ENCODE assay signal across 9 cellular contexts in the genomic region with DNA sequence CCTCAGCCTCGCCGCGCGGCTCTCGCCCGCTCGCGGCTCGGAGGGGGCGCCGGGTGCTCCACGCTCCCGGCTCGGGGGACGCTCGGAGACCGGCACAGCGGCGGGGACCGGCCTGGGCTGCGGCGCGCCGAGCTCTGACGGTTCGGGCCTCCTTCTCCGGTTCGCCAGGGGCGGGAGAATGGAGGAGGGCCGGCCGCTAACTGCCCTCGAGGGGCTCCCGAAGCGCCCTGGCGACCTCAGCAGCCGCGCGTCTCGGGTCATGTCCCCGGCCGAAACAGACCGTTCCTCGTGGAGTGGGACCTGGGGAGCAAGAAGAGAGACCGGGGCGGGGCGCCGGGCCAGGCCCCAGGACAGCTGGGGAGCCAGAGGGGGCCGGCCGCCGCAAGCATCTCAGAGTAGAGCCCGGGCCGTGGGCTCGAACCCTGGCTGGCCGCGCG. TPM values are rescaled to one million over a fixed set of nuclear protein-coding genes. Genes with fewer than 3 reads are reported as not detected.
A peak's percentile ranks its signal among the peaks of the same experiment; 100 is the strongest.
DNase-seq lines count a peak whose midpoint lies in the region; ATAC-seq and TF ChIP-seq lines count a peak whose summit lies in the region.
"Had no signal": no experiment of that assay in that cellular context is flagged by ENCODE, and none has a peak within 500 bp of the region (broad histone marks: within the 10 kb centered on the region; RNA-seq: fewer than 3 reads in every experiment).

No MANE protein-coding gene starts in this region.

- DNase-seq in PC-3 (no peak), right atrium auricular region (ENCODE audit: low spot score) (no peak), smooth muscle cell (lab: John Stamatoyannopoulos, UW; ENCODE audit: unreplicated experiment) (no peak), NCI-H187 treated with DMSO at 0.1 percent for 48 hours (lab: John Stamatoyannopoulos, UW) (no peak)

- H3K4me3 ChIP-seq in PC-3 (ENCODE audit: low read length) (no peak overlapping the region), right atrium auricular region (peak overlapping the region; percentile 31 to 57), smooth muscle cell (peak overlapping the region; percentile 54)

- H3K9me2 ChIP-seq in PC-3 (replicated peaks; ENCODE audit: low read length): no peaks in the 10 kb centered on the region

- H3K9ac ChIP-seq in PC-3 (ENCODE audit: low read length): no peak overlapping the region
- no peak overlapping the region for H3K9ac ChIP-seq in smooth muscle cell (ENCODE audit: low read depth)

- H3K4me2 ChIP-seq in PC-3 (ENCODE audit: low read length): 0 out of 2 replicates have a peak overlapping the region, but pooled peaks have one; percentile 22
- H3K4me2 ChIP-seq in smooth muscle cell: peak overlapping the region; percentile 88

- intact Hi-C loops in PC-3 (cut with micrococcal nuclease): no loop called here

- H3K9me3 ChIP-seq in PC-3 (ENCODE audit: low read length) (no peaks in the 10 kb centered on the region), right atrium auricular region (no peaks in the 10 kb centered on the region), smooth muscle cell (replicated peaks; ENCODE audit: low read depth) (no peaks in the 10 kb centered on the region)

- peaks cover 38% of the 10 kb centered on the region for H3K27me3 ChIP-seq in PC-3 (ENCODE audit: low read length)
- H3K27me3 ChIP-seq in right atrium auricular region: peaks cover 15 to 22% of the 10 kb centered on the region in 2 donors
- H3K27me3 ChIP-seq in smooth muscle cell (ENCODE audit: low read depth): peaks cover 95% of the 10 kb centered on the region

- BruUV-seq in PC-3 (replicated peaks; lab: Mats Ljungman, UMichigan): no TSS peak

- 4% methylated on average over 54 of the region's 56 CpGs for WGBS in smooth muscle cell (ENCODE audit: low lambda C conversion rate)

- H4K20me1 ChIP-seq in PC-3 (ENCODE audit: low read length): no peaks in the 10 kb centered on the region
- H4K20me1 ChIP-seq in smooth muscle cell (ENCODE audit: low read depth): peaks cover 31% of the 10 kb centered on the region

- H3K4me1 ChIP-seq in PC-3 (ENCODE audit: insufficient read depth, low read length): no peaks in the 10 kb centered on the region
- H3K4me1 ChIP-seq in right atrium auricular region: peaks cover 0 to 42% of the 10 kb centered on the region in 2 donors
- H3K4me1 ChIP-seq in smooth muscle cell (ENCODE audit: low read depth): no peaks in the 10 kb centered on the region

- POLR2A ChIA-PET in PC-3 (lab: Charles Lee; ENCODE audit: unreplicated experiment): no interaction called here

- TF ChIP-seq CTCF in PC-3 (conservative IDR thresholded peaks at IDR 0.05; ENCODE audit: low read depth, low read length): no peak
- no peak for TF ChIP-seq CTCF in right atrium auricular region (IDR thresholded peaks at IDR 0.05)
- no peak for TF ChIP-seq CTCF in smooth muscle cell (IDR thresholded peaks at IDR 0.05; ENCODE audit: borderline replicate concordance, insufficient read depth, poor library complexity, severe bottlenecking)

- peak; percentile 36 for ATAC-seq in GM19452 (IDR thresholded peaks at IDR 0.05; ENCODE audit: unreplicated experiment)
- ATAC-seq in PC-3: no peak
- no peak for ATAC-seq in HG03025 (IDR thresholded peaks at IDR 0.05; ENCODE audit: low FRiP score, unreplicated experiment)
- ATAC-seq in GM18517 (IDR thresholded peaks at IDR 0.05; ENCODE audit: unreplicated experiment): no peak
- ATAC-seq in HG02642 (IDR thresholded peaks at IDR 0.05; ENCODE audit: poor library complexity, unreplicated experiment): no peak

- H2AFZ ChIP-seq in PC-3 (ENCODE audit: low read length): no peak overlapping the region
- peak overlapping the region; percentile 75 for H2AFZ ChIP-seq in smooth muscle cell (ENCODE audit: low read depth)

- no peaks in the 10 kb centered on the region for H3K36me3 ChIP-seq in PC-3 (ENCODE audit: low read depth, low read length)
- no peaks in the 10 kb centered on the region for H3K36me3 ChIP-seq in right atrium auricular region
- no peaks in the 10 kb centered on the region for H3K36me3 ChIP-seq in smooth muscle cell (ENCODE audit: low read depth)

- CTCF ChIA-PET in PC-3 (lab: Charles Lee): no interaction called here

- H3K27ac ChIP-seq in PC-3 (ENCODE audit: low read length) (no peak overlapping the region), right atrium auricular region (no peak overlapping the region), smooth muscle cell (ENCODE audit: low read depth) (no peak overlapping the region)

- H3F3A ChIP-seq in PC-3 (ENCODE audit: low read length, unreplicated experiment) (no peaks in the 10 kb centered on the region), smooth muscle cell (ENCODE audit: low read depth) (no peaks in the 10 kb centered on the region)

- H3K79me2 ChIP-seq in PC-3 (ENCODE audit: low read length) (no peaks in the 10 kb centered on the region), smooth muscle cell (ENCODE audit: low read depth) (no peaks in the 10 kb centered on the region)

RNA-seq across cellular contexts. Expression of gene GRID1, which starts 0.3 kb away (rescaled TPM):
- total RNA-seq in PC-3 (2014; rRNA removed) (not detected in 2 replicates), right atrium auricular region (under 1 TPM; 0.37 to 0.67 TPM), smooth muscle cell (7.4 and 7.5 TPM in 2 replicates)
- polyA plus RNA-seq in smooth muscle cell: 3.1 and 4.4 TPM in 2 replicates
- total RNA-seq: M059J had no signal
